In genomic region chr12:19432309-19433170, GRCh38 we compare ENCODE assay signal across 10 cellular contexts. TPM values are rescaled to one million over a fixed set of nuclear protein-coding genes. Genes with fewer than 3 reads are reported as not detected.
A peak's percentile ranks its signal among the peaks of the same experiment; 100 is the strongest.
DNase-seq lines count a peak whose midpoint lies in the region; ATAC-seq and TF ChIP-seq lines count a peak whose summit lies in the region.
"Had no signal": no experiment of that assay in that cellular context is flagged by ENCODE, and none has a peak within 500 bp of the region (broad histone marks: within the 10 kb centered on the region; RNA-seq: fewer than 3 reads in every experiment).

No MANE protein-coding gene starts in this region.

- peak overlapping the region; percentile 36 for H3K27ac ChIP-seq in SJCRH30

- peaks cover 15% of the 10 kb centered on the region for H3K4me1 ChIP-seq in SJCRH30

- DNase-seq in activated CD8-positive, alpha-beta memory T cell treated with anti-CD3 and anti-CD28 coated beads for 24 hours = peak; percentile 58
- DNase-seq in activated CD8-positive, alpha-beta memory T cell treated with anti-CD3 and anti-CD28 coated beads, Interleukin-2, amount 50 U/mL, for 4 hours = no peak
- no peak for DNase-seq in SJCRH30
- DNase-seq in endothelial cell (ENCODE audit: low spot score) = no peak
- DNase-seq in stimulated activated CD8-positive, alpha-beta memory T cell treated with anti-CD3 and anti-CD28 coated beads, Interleukin-4, amount 100 ng/mL, for 48 hours = peak; percentile 41
- no peak for DNase-seq in NCI-H1694 treated with DMSO at 0.1 percent for 48 hours (lab: John Stamatoyannopoulos, UW)
- DNase-seq in MV-4-11 (lab: John Stamatoyannopoulos, UW) = no peak
- DNase-seq: NCI-H1436 had no signal

- peak overlapping the region; percentile 85 for H3K27ac Mint-ChIP-seq in endothelial cell (ENCODE audit: unreplicated experiment)

- no peak for ATAC-seq in GM18511 (IDR thresholded peaks at IDR 0.05; ENCODE audit: unreplicated experiment)
- ATAC-seq: Panc1 had no signal

- no peak overlapping the region for H3K4me3 ChIP-seq in SJCRH30

- no peaks in the 10 kb centered on the region for H3K36me3 ChIP-seq in SJCRH30

- no peaks in the 10 kb centered on the region for H3K36me3 Mint-ChIP-seq in endothelial cell (ENCODE audit: low read depth, unreplicated experiment)

- no peak overlapping the region for H3K4me3 Mint-ChIP-seq in endothelial cell (ENCODE audit: unreplicated experiment)

- H3K4me1 Mint-ChIP-seq in endothelial cell (ENCODE audit: unreplicated experiment) = peaks cover 2% of the 10 kb centered on the region

- H3K9me3 ChIP-seq in SJCRH30 (replicated peaks) = peaks cover 5% of the 10 kb centered on the region; the same call in 1 of the 2 replicates

- H3K9me3 Mint-ChIP-seq in endothelial cell (ENCODE audit: unreplicated experiment) = no peaks in the 10 kb centered on the region

- no peak for TF ChIP-seq CTCF in endothelial cell (IDR thresholded peaks at IDR 0.05; ENCODE audit: unreplicated experiment)

- peaks cover 2% of the 10 kb centered on the region for H3K27me3 Mint-ChIP-seq in endothelial cell (ENCODE audit: unreplicated experiment)

- no peaks in the 10 kb centered on the region for H3K27me3 ChIP-seq in SJCRH30

RNA-seq across cellular contexts. Expression of gene AEBP2, which starts 6.8 kb away (rescaled TPM):
- 27.6 and 29.7 TPM in 2 replicates for total RNA-seq in SJCRH30 (2014; rRNA removed; shearing (Covaris generic))
- total RNA-seq in endothelial cell (ENCODE audit: unreplicated experiment) = 37.6 TPM

Comparison
In these comparisons a context has a peak if more than half of its experiments do, and no peak if none do; other contexts are left out.
1. DNase-seq: peak in activated CD8-positive, alpha-beta memory T cell treated with anti-CD3 and anti-CD28 coated beads for 24 hours (single experiment) and stimulated activated CD8-positive, alpha-beta memory T cell treated with anti-CD3 and anti-CD28 coated beads, Interleukin-4, amount 100 ng/mL, for 48 hours (single experiment); none in activated CD8-positive, alpha-beta memory T cell treated with anti-CD3 and anti-CD28 coated beads, Interleukin-2, amount 50 U/mL, for 4 hours (single experiment), SJCRH30 (0 of 2), endothelial cell (single experiment), NCI-H1694 treated with DMSO at 0.1 percent for 48 hours (single experiment) and MV-4-11 (single experiment).